9 cellular contexts compared by ENCODE assay signal in the genomic region with DNA sequence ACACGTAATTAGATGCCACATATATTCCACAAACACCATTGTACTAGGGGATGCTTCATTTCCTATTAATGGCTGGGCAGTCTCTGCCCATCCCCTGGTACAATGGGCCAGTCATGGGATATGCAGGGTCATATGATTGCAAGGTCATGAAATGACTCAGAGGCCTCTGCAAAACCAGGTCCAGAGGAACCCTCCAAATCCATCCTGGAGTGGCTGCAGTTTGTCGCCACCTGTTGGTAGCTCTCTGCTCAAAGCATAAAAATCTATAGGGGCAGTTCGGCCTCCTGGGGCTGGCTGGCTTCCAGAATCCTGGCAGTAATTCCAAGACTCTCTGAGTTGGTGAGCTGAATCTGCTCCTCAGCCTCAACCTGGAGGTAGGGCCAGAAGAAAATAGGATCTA. TPM values are rescaled to one million over a fixed set of nuclear protein-coding genes. Genes with fewer than 3 reads are reported as not detected.
DNase-seq lines count a peak whose midpoint lies in the region; ATAC-seq and TF ChIP-seq lines count a peak whose summit lies in the region.
"Had no signal": no experiment of that assay in that cellular context is flagged by ENCODE, and none has a peak within 500 bp of the region (broad histone marks: within the 10 kb centered on the region; RNA-seq: fewer than 3 reads in every experiment).

No MANE protein-coding gene starts in this region.

- H3K4me1 ChIP-seq in Karpas-422 (ENCODE audit: low read length) = peaks cover 11% of the 10 kb centered on the region

- no peak overlapping the region for H3K4me3 Mint-ChIP-seq in activated T-cell treated with anti-CD3 and anti-CD28 coated beads, Interleukin-2, amount 50 U/mL, for 24 hours
- H3K4me3 Mint-ChIP-seq: dendritic cell treated with granulocyte-macrophage colony-stimulating factor and Interleukin-4, amounts not matched to agents 40 ng/mL and 50 ng/mL, for 4 days had no signal

- DNase-seq in COLO829 (ENCODE audit: low spot score) (peak; percentile 54), Karpas-422 (peak; percentile 78), kidney epithelial cell (ENCODE audit: low read depth) (no peak), epidermal melanocyte (ENCODE audit: insufficient read length, low spot score) (no peak), AG08395 (ENCODE audit: low spot score) (no peak)
- peak; percentile 52 for DNase-seq in activated T-cell treated with anti-CD3 and anti-CD28 coated beads, Interleukin-2, amount 50 U/mL, for 24 hours

- TF ChIP-seq CTCF in kidney epithelial cell (IDR thresholded peaks at IDR 0.05; ENCODE audit: insufficient read depth, low read length, poor library complexity, severe bottlenecking) = peak; percentile 46

- H3K9ac ChIP-seq in Karpas-422 (ENCODE audit: low read length) = no peak overlapping the region

- H3K36me3 ChIP-seq in Karpas-422 (ENCODE audit: insufficient read depth, low read length) = peaks cover 63% of the 10 kb centered on the region
- H3K36me3 ChIP-seq in kidney epithelial cell (ENCODE audit: control insufficient read depth, insufficient read depth, low read length) = no peaks in the 10 kb centered on the region

- no peak overlapping the region for H3K27ac Mint-ChIP-seq in activated T-cell treated with anti-CD3 and anti-CD28 coated beads, Interleukin-2, amount 50 U/mL, for 24 hours
- H3K27ac Mint-ChIP-seq: dendritic cell treated with granulocyte-macrophage colony-stimulating factor and Interleukin-4, amounts not matched to agents 40 ng/mL and 50 ng/mL, for 4 days had no signal

- H3K79me2 ChIP-seq in Karpas-422 (ENCODE audit: low read length) = peaks cover 94% of the 10 kb centered on the region

- peaks cover 7% of the 10 kb centered on the region; the same call in 1 of the 2 replicates for H3K9me3 ChIP-seq in Karpas-422 (ENCODE audit: low read length)

- peaks cover 5% of the 10 kb centered on the region for H3K9me3 Mint-ChIP-seq in activated T-cell treated with anti-CD3 and anti-CD28 coated beads, Interleukin-2, amount 50 U/mL, for 24 hours

- H3K27me3 ChIP-seq in Karpas-422 (ENCODE audit: low read length) (no peaks in the 10 kb centered on the region), kidney epithelial cell (ENCODE audit: control insufficient read depth, insufficient read depth, low read length) (no peaks in the 10 kb centered on the region)

- no peak overlapping the region for H2AFZ ChIP-seq in Karpas-422 (ENCODE audit: low read length)

- H3K27me3 Mint-ChIP-seq in activated T-cell treated with anti-CD3 and anti-CD28 coated beads, Interleukin-2, amount 50 U/mL, for 24 hours = no peaks in the 10 kb centered on the region
- H3K27me3 Mint-ChIP-seq: dendritic cell treated with granulocyte-macrophage colony-stimulating factor and Interleukin-4, amounts not matched to agents 40 ng/mL and 50 ng/mL, for 4 days had no signal

- no peaks in the 10 kb centered on the region for H3K4me1 Mint-ChIP-seq in activated T-cell treated with anti-CD3 and anti-CD28 coated beads, Interleukin-2, amount 50 U/mL, for 24 hours (ENCODE audit: low read depth)

- no peaks in the 10 kb centered on the region for H4K20me1 ChIP-seq in Karpas-422 (ENCODE audit: insufficient read depth, low read depth, low read length)

- ATAC-seq in GM19452 (IDR thresholded peaks at IDR 0.05; ENCODE audit: unreplicated experiment) (no peak), GM21737 (IDR thresholded peaks at IDR 0.05; ENCODE audit: unreplicated experiment) (no peak)

- no peaks in the 10 kb centered on the region for H3K9me2 ChIP-seq in Karpas-422 (replicated peaks; ENCODE audit: insufficient read depth, low read length)

- no peak overlapping the region for H3K27ac ChIP-seq in Karpas-422 (ENCODE audit: low read length)

- H3K36me3 Mint-ChIP-seq in activated T-cell treated with anti-CD3 and anti-CD28 coated beads, Interleukin-2, amount 50 U/mL, for 24 hours (ENCODE audit: low read depth) = no peaks in the 10 kb centered on the region

- no peak overlapping the region for H3K4me2 ChIP-seq in Karpas-422 (ENCODE audit: low read depth, low read length, poor library complexity, severe bottlenecking)

- no peak overlapping the region for H3K4me3 ChIP-seq in Karpas-422 (ENCODE audit: low read length)
- no peak overlapping the region for H3K4me3 ChIP-seq in kidney epithelial cell (ENCODE audit: low read depth, low read length)

RNA-seq across cellular contexts. Expression of a gene that starts 22.9 kb away (rescaled TPM):
- total RNA-seq in Karpas-422 (2014; rRNA removed; shearing (Covaris generic); ENCODE audit: low replicate concordance) = 36.8 and 41.2 TPM in 2 replicates
- total RNA-seq in kidney epithelial cell = 11.0 and 14.6 TPM in 2 replicates

RNA-seq across cellular contexts. Expression of a gene that starts 23.4 kb away (rescaled TPM):
- total RNA-seq in Karpas-422 (2014; rRNA removed; shearing (Covaris generic); ENCODE audit: low replicate concordance) = 15.6 and 28.5 TPM in 2 replicates
- total RNA-seq in kidney epithelial cell = 2.4 and 2.9 TPM in 2 replicates

Comparison
In these comparisons a context has a peak if more than half of its experiments do, and no peak if none do; other contexts are left out.
1. DNase-seq: peak in COLO829 (single experiment), Karpas-422 (single experiment) and activated T-cell treated with anti-CD3 and anti-CD28 coated beads, Interleukin-2, amount 50 U/mL, for 24 hours (single experiment); none in kidney epithelial cell (single experiment), epidermal melanocyte (single experiment) and AG08395 (single experiment).